Comparison of ENCODE assay signal across 11 cellular contexts in genomic region chr13:27783111-27783510, GRCh38. TPM values are rescaled to one million over a fixed set of nuclear protein-coding genes. Genes with fewer than 3 reads are reported as not detected.
DNase-seq lines count a peak whose midpoint lies in the region; ATAC-seq and TF ChIP-seq lines count a peak whose summit lies in the region.
"Had no signal": no experiment of that assay in that cellular context is flagged by ENCODE, and none has a peak within 500 bp of the region (broad histone marks: within the 10 kb centered on the region; RNA-seq: fewer than 3 reads in every experiment).

No MANE protein-coding gene starts in this region.

- H3K36me3 Mint-ChIP-seq in effector memory CD8-positive, alpha-beta T cell (ENCODE audit: insufficient read depth): peaks cover 3% of the 10 kb centered on the region

- in situ Hi-C loops in brain microvascular endothelial cell (cut with HindIII; ENCODE audit: low pct_ligation_motif_present, low sequenced_read_pairs): no loop called here

- H3K4me3 Mint-ChIP-seq in effector memory CD8-positive, alpha-beta T cell: no peak overlapping the region
- H3K4me3 Mint-ChIP-seq: nephron had no signal

- H3K27ac ChIP-seq in C4-2B (no peak overlapping the region), brain microvascular endothelial cell (no peak overlapping the region)

- peaks cover 41 to 75% of the 10 kb centered on the region in 2 donors for H3K27me3 Mint-ChIP-seq in effector memory CD8-positive, alpha-beta T cell

- peak; percentile 70 for TF ChIP-seq CTCF in C4-2B (conservative IDR thresholded peaks at IDR 0.05)
- TF ChIP-seq CTCF in LNCaP clone FGC (IDR thresholded peaks at IDR 0.05; ENCODE audit: control insufficient read depth, extremely low read depth, insufficient read depth): peak; percentile 70
- peak; percentile 44 for TF ChIP-seq CTCF in brain microvascular endothelial cell (IDR thresholded peaks at IDR 0.05; ENCODE audit: low read depth, low read length, missing control alignments)

- peaks cover 6% of the 10 kb centered on the region for H3K27me3 ChIP-seq in brain microvascular endothelial cell (replicated peaks)

- H3K27ac Mint-ChIP-seq in effector memory CD8-positive, alpha-beta T cell: no peak overlapping the region
- H3K27ac Mint-ChIP-seq: nephron had no signal

- H3K4me1 Mint-ChIP-seq in effector memory CD8-positive, alpha-beta T cell (ENCODE audit: low read depth in 2 of 2): no peaks in the 10 kb centered on the region
- H3K4me1 Mint-ChIP-seq: nephron had no signal

- ATAC-seq in left lobe of liver: peak; percentile 65
- no peak for ATAC-seq in HG03135 (IDR thresholded peaks at IDR 0.05; ENCODE audit: unreplicated experiment)
- no peak for ATAC-seq in effector memory CD8-positive, alpha-beta T cell (replicated peaks)

- H3K9me3 Mint-ChIP-seq in effector memory CD8-positive, alpha-beta T cell: no peaks in the 10 kb centered on the region

- H3K36me3 ChIP-seq in brain microvascular endothelial cell (replicated peaks): no peaks in the 10 kb centered on the region

- DNase-seq in LNCaP clone FGC (ENCODE audit: low read depth): peak; percentile 11
- DNase-seq in brain microvascular endothelial cell: no peak
- DNase-seq in left lobe of liver (ENCODE audit: low spot score): no peak
- DNase-seq in effector memory CD8-positive, alpha-beta T cell: no peak
- DNase-seq in mucosa of gallbladder (ENCODE audit: low spot score): no peak
- DNase-seq in kidney glomerular epithelial cell (lab: John Stamatoyannopoulos, UW): no peak
- DNase-seq: EL had no signal

- no peak overlapping the region for H3K4me3 ChIP-seq in LNCaP clone FGC (ENCODE audit: low read depth, low read length)
- no peak overlapping the region for H3K4me3 ChIP-seq in brain microvascular endothelial cell (ENCODE audit: low read depth, low read length)

RNA-seq across cellular contexts. Expression of gene GSX1, which starts 9.2 kb away (rescaled TPM):
- total RNA-seq in left lobe of liver (not detected), mucosa of gallbladder (not detected)
- total RNA-seq: HT1080 had no signal
